ENCODE assay signal across 8 cellular contexts in genomic region chr10:3902809-3903410, GRCh38.
DNase-seq lines count a peak whose midpoint lies in the region; ATAC-seq lines count a peak whose summit lies in the region.

No MANE protein-coding gene starts in this region.

- peak overlapping the region; percentile 44 to 52 for H3K27ac ChIP-seq in mucosa of rectum (ENCODE audit: low read depth in 2 of 2, low read length in 2 of 2)

- peak overlapping the region in 1 of 2 donors; percentile 24 for H3K9ac ChIP-seq in mucosa of rectum (ENCODE audit: low read depth in 1 of 2, low read length in 2 of 2)

- H3K4me3 Mint-ChIP-seq in activated T-helper 1 cell treated with anti-CD3 and anti-CD28 coated beads, Interleukin-12 subunit alpha, Interleukin-12 subunit beta, Interleukin-2, Interleukin-4 antibody, amounts not matched to agents 30 ng/mL and 10 ng/mL and 1 ng/mL, durations not matched to agents 14 hours and 24 hours and 36 hours: peak overlapping the region; percentile 49

- peaks cover 38% of the 10 kb centered on the region for H3K4me1 Mint-ChIP-seq in activated T-helper 1 cell treated with anti-CD3 and anti-CD28 coated beads, Interleukin-12 subunit alpha, Interleukin-12 subunit beta, Interleukin-2, Interleukin-4 antibody, amounts not matched to agents 30 ng/mL and 10 ng/mL and 1 ng/mL, durations not matched to agents 14 hours and 24 hours and 36 hours (ENCODE audit: low read depth)

- intact Hi-C loops in activated T-helper 1 cell treated with anti-CD3 and anti-CD28 coated beads, Interleukin-12 subunit alpha, Interleukin-12 subunit beta, Interleukin-2, Interleukin-4 antibody, amounts not matched to agents 30 ng/mL and 10 ng/mL and 1 ng/mL, durations not matched to agents 14 hours and 24 hours and 36 hours (cut with micrococcal nuclease): loop anchor here (1.0 to 5.0 kb wide), 6 partner anchors 9 to 228 kb away; no protein-coding TSS in a partner anchor

- H3K27me3 ChIP-seq in mucosa of rectum (ENCODE audit: control insufficient read depth in 2 of 2, insufficient read depth in 2 of 2, low read length in 2 of 2): no peaks in the 10 kb centered on the region

- no peaks in the 10 kb centered on the region for H3K9me3 ChIP-seq in mucosa of rectum (ENCODE audit: control insufficient read depth in 2 of 2, low read length in 2 of 2)

- peaks cover 0 to 3% of the 10 kb centered on the region in 2 donors for H3K4me1 ChIP-seq in mucosa of rectum (ENCODE audit: control insufficient read depth in 2 of 2, insufficient read depth in 2 of 2, low read length in 2 of 2)

- no peak overlapping the region for H3K4me3 ChIP-seq in mucosa of rectum (ENCODE audit: low read length in 2 of 2)

- no peaks in the 10 kb centered on the region for H3K27me3 Mint-ChIP-seq in activated T-helper 1 cell treated with anti-CD3 and anti-CD28 coated beads, Interleukin-12 subunit alpha, Interleukin-12 subunit beta, Interleukin-2, Interleukin-4 antibody, amounts not matched to agents 30 ng/mL and 10 ng/mL and 1 ng/mL, durations not matched to agents 14 hours and 24 hours and 36 hours (ENCODE audit: insufficient read depth)

- H3K9me3 Mint-ChIP-seq in activated T-helper 1 cell treated with anti-CD3 and anti-CD28 coated beads, Interleukin-12 subunit alpha, Interleukin-12 subunit beta, Interleukin-2, Interleukin-4 antibody, amounts not matched to agents 30 ng/mL and 10 ng/mL and 1 ng/mL, durations not matched to agents 14 hours and 24 hours and 36 hours: peaks cover 8% of the 10 kb centered on the region

- ATAC-seq in GM18520 (IDR thresholded peaks at IDR 0.05; ENCODE audit: unreplicated experiment) (peak; percentile 19), HG02623 (IDR thresholded peaks at IDR 0.05; ENCODE audit: unreplicated experiment) (peak; percentile 7)

- peaks cover 4% of the 10 kb centered on the region for H3K36me3 Mint-ChIP-seq in activated T-helper 1 cell treated with anti-CD3 and anti-CD28 coated beads, Interleukin-12 subunit alpha, Interleukin-12 subunit beta, Interleukin-2, Interleukin-4 antibody, amounts not matched to agents 30 ng/mL and 10 ng/mL and 1 ng/mL, durations not matched to agents 14 hours and 24 hours and 36 hours (ENCODE audit: low read depth)

- no peaks in the 10 kb centered on the region for H3K36me3 ChIP-seq in mucosa of rectum (ENCODE audit: control insufficient read depth in 2 of 2, insufficient read depth in 2 of 2, low read length in 2 of 2)

- no peak for DNase-seq in activated T-helper 1 cell treated with anti-CD3 and anti-CD28 coated beads, Interleukin-12 subunit alpha, Interleukin-12 subunit beta, Interleukin-2, Interleukin-4 antibody, amounts not matched to agents 30 ng/mL and 10 ng/mL and 1 ng/mL, durations not matched to agents 14 hours and 24 hours and 36 hours (ENCODE audit: low spot score)
- DNase-seq in midbrain (lab: John Stamatoyannopoulos, UW) (no peak), NCI-H1694 treated with DMSO at 0.1 percent for 48 hours (lab: John Stamatoyannopoulos, UW) (no peak), globus pallidus (ENCODE audit: low spot score) (no peak)
- DNase-seq in activated CD4-positive, alpha-beta T cell treated with anti-CD3 and anti-CD28 coated beads, Interleukin-2, amount 50 U/mL, for 4 hours: no peak

- H3K27ac Mint-ChIP-seq in activated T-helper 1 cell treated with anti-CD3 and anti-CD28 coated beads, Interleukin-12 subunit alpha, Interleukin-12 subunit beta, Interleukin-2, Interleukin-4 antibody, amounts not matched to agents 30 ng/mL and 10 ng/mL and 1 ng/mL, durations not matched to agents 14 hours and 24 hours and 36 hours: peak overlapping the region; percentile 93
